Comparison of ENCODE assay signal across 28 cellular contexts in genomic region chr6:89317067-89317466, GRCh38. TPM values are rescaled to one million over a fixed set of nuclear protein-coding genes. Genes with fewer than 3 reads are reported as not detected.
DNase-seq lines count a peak whose midpoint lies in the region; ATAC-seq and TF ChIP-seq lines count a peak whose summit lies in the region.
"Had no signal": no experiment of that assay in that cellular context is flagged by ENCODE, and none has a peak within 500 bp of the region (broad histone marks: within the 10 kb centered on the region; RNA-seq: fewer than 3 reads in every experiment).

No MANE protein-coding gene starts in this region.

- ATAC-seq in activated naive CD4-positive, alpha-beta T cell treated with anti-CD3 and anti-CD28 coated beads, Interleukin-2, amount 50 U/mL, for 72 hours = no peak
- peak; percentile 65 for ATAC-seq in WTC11
- ATAC-seq in stimulated activated memory B cell treated with anti-CD40 and anti-IgM and Interleukin-4, amounts not matched to agents 10 μg/mL and 1 μg/mL and 100 μg/mL, for 72 hours = no peak
- no peak for ATAC-seq in HG03139 (IDR thresholded peaks at IDR 0.05; ENCODE audit: unreplicated experiment)
- ATAC-seq: GM12878 had no signal

- CTCF ChIA-PET in WTC11 (lab: Charles Lee) = interaction anchor here (0.7 kb wide), 1 partner anchor 18 kb away, joined by 3 read pairs; no protein-coding TSS in a partner anchor

- DNase-seq in activated naive CD4-positive, alpha-beta T cell treated with anti-CD3 and anti-CD28 coated beads, Interleukin-2, amount 50 U/mL, for 72 hours (ENCODE audit: low spot score in 2 of 2) = no peak
- DNase-seq in WTC11 (ENCODE audit: low spot score) (no peak), mesendoderm (peak; percentile 36), SK-N-DZ (ENCODE audit: low spot score) (no peak)
- no peak for DNase-seq in stimulated activated naive CD4-positive, alpha-beta T cell treated with Interleukin-2 at 50 U/mL for 16 hours (lab: John Stamatoyannopoulos, UW)
- DNase-seq: 8988T; ACHN; BE2C; C1 segment of cervical spinal cord; CD4-positive, alpha-beta memory T cell; CD4-positive, CD25-positive, alpha-beta regulatory T cell; CD8-positive, alpha-beta memory T cell; COR-L47; DMS 273 treated with DMSO at 0.1 percent for 48 hours; DMS153; DMS53; DMS79; DND-41; EL; GDM1 had no signal

- H3K36me3 ChIP-seq in mesendoderm (ENCODE audit: control insufficient read depth, insufficient read depth, low read length) = no peaks in the 10 kb centered on the region
- H3K36me3 ChIP-seq: BE2C, BLaER1 had no signal

- H3K9ac ChIP-seq in mesendoderm (ENCODE audit: low read length) = no peak overlapping the region
- H3K9ac ChIP-seq: BLaER1 had no signal

- H4K8ac ChIP-seq in mesendoderm (ENCODE audit: low read depth, low read length) = no peak overlapping the region

- TF ChIP-seq CTCF in WTC11 (IDR thresholded peaks at IDR 0.05) = no peak

- H3K9me3 Mint-ChIP-seq in activated naive CD4-positive, alpha-beta T cell treated with anti-CD3 and anti-CD28 coated beads, Interleukin-2, amount 50 U/mL, for 24 hours = no peaks in the 10 kb centered on the region
- peaks cover 0 to 3% of the 10 kb centered on the region in 2 donors for H3K9me3 Mint-ChIP-seq in activated naive CD4-positive, alpha-beta T cell treated with anti-CD3 and anti-CD28 coated beads, Interleukin-2, amount 50 U/mL, for 72 hours
- H3K9me3 Mint-ChIP-seq in WTC11 = peaks cover 38% of the 10 kb centered on the region
- no peaks in the 10 kb centered on the region for H3K9me3 Mint-ChIP-seq in stimulated activated memory B cell treated with anti-CD40 and anti-IgM and Interleukin-4, amounts not matched to agents 10 μg/mL and 1 μg/mL and 100 μg/mL, for 72 hours
- H3K9me3 Mint-ChIP-seq: CD4-positive, alpha-beta memory T cell; CD8-positive, alpha-beta memory T cell had no signal

- peak overlapping the region; percentile 36 for H3K27ac Mint-ChIP-seq in activated naive CD4-positive, alpha-beta T cell treated with anti-CD3 and anti-CD28 coated beads, Interleukin-2, amount 50 U/mL, for 24 hours
- H3K27ac Mint-ChIP-seq in activated naive CD4-positive, alpha-beta T cell treated with anti-CD3 and anti-CD28 coated beads, Interleukin-2, amount 50 U/mL, for 72 hours = no peak overlapping the region
- no peak overlapping the region for H3K27ac Mint-ChIP-seq in WTC11
- peak overlapping the region; percentile 6 for H3K27ac Mint-ChIP-seq in stimulated activated memory B cell treated with anti-CD40 and anti-IgM and Interleukin-4, amounts not matched to agents 10 μg/mL and 1 μg/mL and 100 μg/mL, for 72 hours
- H3K27ac Mint-ChIP-seq: CD4-positive, alpha-beta memory T cell; CD4-positive, CD25-positive, alpha-beta regulatory T cell had no signal

- H3K4me2 ChIP-seq in mesendoderm (ENCODE audit: low read length) = no peak overlapping the region
- H3K4me2 ChIP-seq: BLaER1 had no signal

- H3K4me3 ChIP-seq in mesendoderm (ENCODE audit: low read length) = no peak overlapping the region
- H3K4me3 ChIP-seq: BLaER1, GM12878 had no signal

- peaks cover 10% of the 10 kb centered on the region for H3K36me3 Mint-ChIP-seq in activated naive CD4-positive, alpha-beta T cell treated with anti-CD3 and anti-CD28 coated beads, Interleukin-2, amount 50 U/mL, for 24 hours
- H3K36me3 Mint-ChIP-seq in activated naive CD4-positive, alpha-beta T cell treated with anti-CD3 and anti-CD28 coated beads, Interleukin-2, amount 50 U/mL, for 72 hours = peaks cover 0 to 6% of the 10 kb centered on the region in 2 donors
- H3K36me3 Mint-ChIP-seq in WTC11 = peaks cover 29% of the 10 kb centered on the region
- peaks cover 62% of the 10 kb centered on the region for H3K36me3 Mint-ChIP-seq in stimulated activated memory B cell treated with anti-CD40 and anti-IgM and Interleukin-4, amounts not matched to agents 10 μg/mL and 1 μg/mL and 100 μg/mL, for 72 hours

- no peaks in the 10 kb centered on the region for H3K27me3 Mint-ChIP-seq in activated naive CD4-positive, alpha-beta T cell treated with anti-CD3 and anti-CD28 coated beads, Interleukin-2, amount 50 U/mL, for 24 hours
- H3K27me3 Mint-ChIP-seq in WTC11 (ENCODE audit: low read depth) = peaks cover 12% of the 10 kb centered on the region; the same call in 1 of the 2 replicates
- H3K27me3 Mint-ChIP-seq in stimulated activated memory B cell treated with anti-CD40 and anti-IgM and Interleukin-4, amounts not matched to agents 10 μg/mL and 1 μg/mL and 100 μg/mL, for 72 hours = no peaks in the 10 kb centered on the region
- H3K27me3 Mint-ChIP-seq: CD4-positive, alpha-beta memory T cell; CD4-positive, CD25-positive, alpha-beta regulatory T cell; CD8-positive, alpha-beta memory T cell had no signal

- no peak overlapping the region for H3K56ac ChIP-seq in mesendoderm (ENCODE audit: low read length)

- H3K4ac ChIP-seq in mesendoderm (ENCODE audit: low read depth, low read length) = no peak overlapping the region

- H2BK15ac ChIP-seq in mesendoderm (replicated peaks; ENCODE audit: low read depth) = no peak overlapping the region

- no peak overlapping the region for H4K5ac ChIP-seq in mesendoderm (ENCODE audit: low read length)

- H3K4me3 Mint-ChIP-seq in activated naive CD4-positive, alpha-beta T cell treated with anti-CD3 and anti-CD28 coated beads, Interleukin-2, amount 50 U/mL, for 24 hours = no peak overlapping the region
- H3K4me3 Mint-ChIP-seq in WTC11 = no peak overlapping the region
- no peak overlapping the region for H3K4me3 Mint-ChIP-seq in stimulated activated memory B cell treated with anti-CD40 and anti-IgM and Interleukin-4, amounts not matched to agents 10 μg/mL and 1 μg/mL and 100 μg/mL, for 72 hours
- H3K4me3 Mint-ChIP-seq: CD14-positive monocyte; CD4-positive, alpha-beta memory T cell; CD4-positive, CD25-positive, alpha-beta regulatory T cell; CD8-positive, alpha-beta memory T cell had no signal

- no peak overlapping the region for H2AK5ac ChIP-seq in mesendoderm (ENCODE audit: low read length)

- no peaks in the 10 kb centered on the region for H3K79me2 ChIP-seq in mesendoderm (ENCODE audit: control insufficient read depth, insufficient read depth, low read length)

- no peak overlapping the region for H2BK120ac ChIP-seq in mesendoderm (ENCODE audit: low read depth, low read length)

- no peak overlapping the region for H3K23ac ChIP-seq in mesendoderm (ENCODE audit: low read length)

- peaks cover 9% of the 10 kb centered on the region for H3K4me1 Mint-ChIP-seq in activated naive CD4-positive, alpha-beta T cell treated with anti-CD3 and anti-CD28 coated beads, Interleukin-2, amount 50 U/mL, for 24 hours
- H3K4me1 Mint-ChIP-seq in WTC11 = peaks cover 27% of the 10 kb centered on the region
- H3K4me1 Mint-ChIP-seq in stimulated activated memory B cell treated with anti-CD40 and anti-IgM and Interleukin-4, amounts not matched to agents 10 μg/mL and 1 μg/mL and 100 μg/mL, for 72 hours = peaks cover 40% of the 10 kb centered on the region

- no peaks in the 10 kb centered on the region for H3K79me1 ChIP-seq in mesendoderm (ENCODE audit: low read length)

- H2BK5ac ChIP-seq in mesendoderm (ENCODE audit: low read length) = no peak overlapping the region

- no peaks in the 10 kb centered on the region for H3K4me1 ChIP-seq in mesendoderm (ENCODE audit: control insufficient read depth, low read depth, low read length)

- POLR2A ChIA-PET in WTC11 (lab: Charles Lee) = no interaction called here

- no peaks in the 10 kb centered on the region for H3K27me3 ChIP-seq in mesendoderm (ENCODE audit: insufficient read depth, low read length, poor library complexity)
- H3K27me3 ChIP-seq: BE2C, BLaER1 had no signal

- no peak overlapping the region for H3K27ac ChIP-seq in mesendoderm (ENCODE audit: low read depth, low read length)
- H3K27ac ChIP-seq: BLaER1 had no signal

- no peak overlapping the region for H3K18ac ChIP-seq in mesendoderm (ENCODE audit: low read length)

TF ChIP-seq in WTC11, 78 proteins besides CTCF, POLR2A, EP300 and RAD21 (continues in another document):
- TF ChIP-seq KAT7 (CRISPR knock-in tag; IDR thresholded peaks at IDR 0.05; ENCODE audit: borderline replicate concordance) (no peak), PRRX2 (CRISPR knock-in tag; IDR thresholded peaks at IDR 0.05) (no peak), SMAD4 (CRISPR knock-in tag; IDR thresholded peaks at IDR 0.05) (no peak), USF2 (CRISPR knock-in tag; IDR thresholded peaks at IDR 0.05) (no peak)

RNA-seq across cellular contexts. Expression of gene GABRR2, which starts 2.0 kb away (rescaled TPM):
- under 1 TPM; 0.14 to 0.29 TPM for total RNA-seq in activated naive CD4-positive, alpha-beta T cell treated with anti-CD3 and anti-CD28 coated beads, Interleukin-2, amount 50 U/mL, for 72 hours
- total RNA-seq in WTC11 (2021) = not detected in 3 replicates
- 0.04 TPM for polyA plus RNA-seq in mesendoderm (2013, experiment 1 of 2)
- polyA plus RNA-seq in mesendoderm (2013, experiment 2 of 2) = 0.03 TPM
- not detected in 2 replicates for polyA plus RNA-seq in SK-N-DZ (2014; cell fraction: cytosol; rRNA removed)
- 0.19 and 0.57 TPM in 2 replicates for polyA plus RNA-seq in SK-N-DZ (2014; cell fraction: nucleus; rRNA removed)
- total RNA-seq: Daoy, G401 had no signal
- polyA plus RNA-seq: CD14-positive monocyte; CD4-positive, CD25-positive, alpha-beta regulatory T cell had no signal

RNA-seq across cellular contexts. Expression of gene UBE2J1, which starts 35.5 kb away (rescaled TPM):
- 10 to 100 TPM; 15.2 to 20.5 TPM for total RNA-seq in activated naive CD4-positive, alpha-beta T cell treated with anti-CD3 and anti-CD28 coated beads, Interleukin-2, amount 50 U/mL, for 72 hours
- 9.9 to 12.3 TPM (median 9.9 TPM) in 3 replicates for total RNA-seq in WTC11 (2021)
- polyA plus RNA-seq in mesendoderm (2013, experiment 1 of 2) = 34.6 TPM
- polyA plus RNA-seq in mesendoderm (2013, experiment 2 of 2) = 35.3 TPM
- polyA plus RNA-seq in SK-N-DZ (2014; cell fraction: cytosol; rRNA removed) = 22.8 and 23.8 TPM in 2 replicates
- 10.8 and 11.4 TPM in 2 replicates for polyA plus RNA-seq in SK-N-DZ (2014; cell fraction: nucleus; rRNA removed)

Comparison
In these comparisons a context has a peak if more than half of its experiments do, and no peak if none do; other contexts are left out.
1. H3K27ac Mint-ChIP-seq: peak in activated naive CD4-positive, alpha-beta T cell treated with anti-CD3 and anti-CD28 coated beads, Interleukin-2, amount 50 U/mL, for 24 hours (single experiment) and stimulated activated memory B cell treated with anti-CD40 and anti-IgM and Interleukin-4, amounts not matched to agents 10 μg/mL and 1 μg/mL and 100 μg/mL, for 72 hours (single experiment); none in activated naive CD4-positive, alpha-beta T cell treated with anti-CD3 and anti-CD28 coated beads, Interleukin-2, amount 50 U/mL, for 72 hours (0 of 2) and WTC11 (single experiment).